ENCODE assay signal across 27 cellular contexts in the genomic region with DNA sequence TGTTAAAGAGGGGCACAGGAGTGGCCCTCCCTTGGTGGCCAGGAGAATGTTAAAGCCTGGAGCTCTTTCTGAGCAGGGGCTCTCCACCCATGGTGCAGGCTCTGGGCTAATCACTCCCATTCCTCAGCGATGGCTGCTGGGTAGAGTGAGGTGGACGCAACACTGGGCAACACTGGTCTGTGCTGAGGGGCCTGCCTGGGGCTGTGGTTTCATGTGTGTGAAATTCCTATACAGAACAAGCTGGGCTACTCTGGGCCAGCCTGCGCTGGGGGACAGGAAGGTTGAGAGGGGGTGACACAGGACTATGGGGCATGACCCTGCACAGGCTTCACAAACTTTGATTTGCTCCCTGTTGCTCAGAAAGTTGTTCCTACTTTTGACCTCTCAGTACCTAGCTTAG.
DNase-seq lines count a peak whose midpoint lies in the region; ATAC-seq and TF ChIP-seq lines count a peak whose summit lies in the region.
"Had no signal": no experiment of that assay in that cellular context is flagged by ENCODE, and none has a peak within 500 bp of the region (broad histone marks: within the 10 kb centered on the region; RNA-seq: fewer than 3 reads in every experiment).

No MANE protein-coding gene starts in this region.

- H3K9me3 ChIP-seq in HUES6 (ENCODE audit: control insufficient read depth, insufficient read depth, low read depth, low read length) (no peaks in the 10 kb centered on the region), tibial artery (no peaks in the 10 kb centered on the region)
- H3K9me3 ChIP-seq: BE2C, ovary, testis, vagina had no signal

- H3K4me1 Mint-ChIP-seq in chondrocyte (ENCODE audit: low read depth): peaks cover 33% of the 10 kb centered on the region

- H3K4me1 ChIP-seq in HUES6 (ENCODE audit: control insufficient read depth, insufficient read depth, low read length) (peaks cover 45% of the 10 kb centered on the region), mesendoderm (ENCODE audit: control insufficient read depth, low read depth, low read length) (peaks cover 4% of the 10 kb centered on the region), tibial artery (peaks cover 0 to 44% (median 36%) of the 10 kb centered on the region in 4 donors)
- H3K4me1 ChIP-seq: vagina had no signal

- H3K4me3 ChIP-seq in HUES6 (ENCODE audit: low read depth, low read length) (no peak overlapping the region), mesendoderm (ENCODE audit: low read length) (no peak overlapping the region), tibial artery (no peak overlapping the region)
- H3K4me3 ChIP-seq: GM12878, hepatocyte, ovary, smooth muscle cell, testis, vagina had no signal

- no peaks in the 10 kb centered on the region for H3K36me3 ChIP-seq in HUES6 (ENCODE audit: control insufficient read depth, insufficient read depth, low read length)
- no peaks in the 10 kb centered on the region for H3K36me3 ChIP-seq in mesendoderm (ENCODE audit: control insufficient read depth, insufficient read depth, low read length)
- H3K36me3 ChIP-seq in tibial artery: no peaks in the 10 kb centered on the region
- H3K36me3 ChIP-seq: BE2C, ovary, vagina, WERI-Rb-1 had no signal

- H3K27ac Mint-ChIP-seq in chondrocyte (ENCODE audit: unreplicated experiment): peak overlapping the region; percentile 61
- H3K27ac Mint-ChIP-seq: activated CD4-positive, alpha-beta T cell treated with anti-CD3 and anti-CD28 coated beads, Interleukin-2, amount 10 ng/mL, durations not matched to agents 7 days and 5 days; activated naive CD8-positive, alpha-beta T cell treated with anti-CD3 and anti-CD28 coated beads for 36 hours; activated T-cell treated with anti-CD3 and anti-CD28 coated beads, Interleukin-2, amount 50 U/mL, for 24 hours; CD8-positive, alpha-beta memory T cell; IgD-negative memory B cell; nephron progenitor cell had no signal

- H3K9me3 Mint-ChIP-seq in chondrocyte (ENCODE audit: low read depth): no peaks in the 10 kb centered on the region
- H3K9me3 Mint-ChIP-seq: activated CD4-positive, alpha-beta T cell treated with anti-CD3 and anti-CD28 coated beads, Interleukin-2, amount 10 ng/mL, durations not matched to agents 7 days and 5 days; activated naive CD8-positive, alpha-beta T cell treated with anti-CD3 and anti-CD28 coated beads for 36 hours; activated T-cell treated with anti-CD3 and anti-CD28 coated beads, Interleukin-2, amount 50 U/mL, for 24 hours; CD8-positive, alpha-beta memory T cell; IgD-negative memory B cell; nephron progenitor cell had no signal

- intact Hi-C loops in tibial artery (cut with DNase I; ENCODE audit: low total_unique reads): no loop called here

- no peak for TF ChIP-seq CTCF in chondrocyte (IDR thresholded peaks at IDR 0.05)
- no peak for TF ChIP-seq CTCF in tibial artery (IDR thresholded peaks at IDR 0.05)

- no peak overlapping the region for H2AK5ac ChIP-seq in mesendoderm (ENCODE audit: low read length)

- no CpG with 5 or more reads among the region's 3 CpGs for WGBS in mesendoderm (ENCODE audit: extremely low coverage, insufficient coverage, low lambda C conversion rate)

- no peaks in the 10 kb centered on the region for H3K36me3 Mint-ChIP-seq in chondrocyte (ENCODE audit: low read depth)
- H3K36me3 Mint-ChIP-seq: activated naive CD8-positive, alpha-beta T cell treated with anti-CD3 and anti-CD28 coated beads for 36 hours had no signal

- peak overlapping the region; percentile 19 for H3K18ac ChIP-seq in mesendoderm (ENCODE audit: low read length)

- H3K56ac ChIP-seq in mesendoderm (ENCODE audit: low read length): peak overlapping the region; percentile 62

- no peak overlapping the region for H3K23ac ChIP-seq in mesendoderm (ENCODE audit: low read length)

- DNase-seq in chondrocyte (ENCODE audit: low spot score) (no peak), mesendoderm (peak; percentile 62), tibial artery (no peak), putamen (ENCODE audit: low spot score) (no peak), DMS114 treated with DMSO at 0.1 percent for 48 hours (lab: John Stamatoyannopoulos, UW; ENCODE audit: unreplicated experiment) (no peak)
- DNase-seq: activated CD4-positive, alpha-beta T cell treated with anti-CD3 and anti-CD28 coated beads, Interleukin-2, amount 10 ng/mL, durations not matched to agents 7 days and 5 days; activated gamma-delta T cell; activated naive CD8-positive, alpha-beta T cell treated with anti-CD3 and anti-CD28 coated beads for 36 hours; activated T-cell treated with anti-CD3 and anti-CD28 coated beads, Interleukin-2, amount 50 U/mL, for 24 hours; CD8-positive, alpha-beta memory T cell; central memory CD4-positive, alpha-beta T cell; HCEC 1CT; nephron progenitor cell; SIG-M5; stimulated activated naive CD4-positive, alpha-beta T cell; T-helper 9 cell; testis; WERI-Rb-1 had no signal

- no peaks in the 10 kb centered on the region for H3K79me1 ChIP-seq in mesendoderm (ENCODE audit: low read length)

- no peak overlapping the region for H2BK120ac ChIP-seq in mesendoderm (ENCODE audit: low read depth, low read length)

- H3K27me3 ChIP-seq in HUES6 (ENCODE audit: control insufficient read depth, insufficient read depth, low read length): no peaks in the 10 kb centered on the region
- H3K27me3 ChIP-seq in mesendoderm (ENCODE audit: insufficient read depth, low read length, poor library complexity): no peaks in the 10 kb centered on the region
- H3K27me3 ChIP-seq in tibial artery: no peaks in the 10 kb centered on the region
- H3K27me3 ChIP-seq: BE2C, hepatocyte, ovary, testis, vagina had no signal

- H3K4me2 ChIP-seq in mesendoderm (ENCODE audit: low read length): no peak overlapping the region
- H3K4me2 ChIP-seq: hepatocyte had no signal

- no peaks in the 10 kb centered on the region for H3K79me2 ChIP-seq in mesendoderm (ENCODE audit: control insufficient read depth, insufficient read depth, low read length)
- H3K79me2 ChIP-seq: hepatocyte had no signal

- peak overlapping the region; percentile 13 for H2BK5ac ChIP-seq in mesendoderm (ENCODE audit: low read length)

- H3K27me3 Mint-ChIP-seq in chondrocyte (ENCODE audit: low read depth): no peaks in the 10 kb centered on the region
- H3K27me3 Mint-ChIP-seq: activated CD4-positive, alpha-beta T cell treated with anti-CD3 and anti-CD28 coated beads, Interleukin-2, amount 10 ng/mL, durations not matched to agents 7 days and 5 days; activated naive CD8-positive, alpha-beta T cell treated with anti-CD3 and anti-CD28 coated beads for 36 hours; activated T-cell treated with anti-CD3 and anti-CD28 coated beads, Interleukin-2, amount 50 U/mL, for 24 hours; IgD-negative memory B cell had no signal

- no peak for ATAC-seq in GM19324 (IDR thresholded peaks at IDR 0.05; ENCODE audit: low FRiP score, unreplicated experiment)
- ATAC-seq: GM12878 had no signal

- no peak overlapping the region for H2BK15ac ChIP-seq in mesendoderm (replicated peaks; ENCODE audit: low read depth)

- H4K5ac ChIP-seq in mesendoderm (ENCODE audit: low read length): no peak overlapping the region

- H3K4ac ChIP-seq in mesendoderm (ENCODE audit: low read depth, low read length): no peak overlapping the region

- no peak overlapping the region for H4K8ac ChIP-seq in mesendoderm (ENCODE audit: low read depth, low read length)

- H3K9ac ChIP-seq in HUES6 (ENCODE audit: low read length): no peak overlapping the region
- no peak overlapping the region for H3K9ac ChIP-seq in mesendoderm (ENCODE audit: low read length)

- H3K4me3 Mint-ChIP-seq in chondrocyte (ENCODE audit: unreplicated experiment): no peak overlapping the region
- H3K4me3 Mint-ChIP-seq: activated CD4-positive, alpha-beta T cell treated with anti-CD3 and anti-CD28 coated beads, Interleukin-2, amount 10 ng/mL, durations not matched to agents 7 days and 5 days; activated naive CD8-positive, alpha-beta T cell treated with anti-CD3 and anti-CD28 coated beads for 36 hours; activated T-cell treated with anti-CD3 and anti-CD28 coated beads, Interleukin-2, amount 50 U/mL, for 24 hours; CD8-positive, alpha-beta memory T cell; IgD-negative memory B cell; nephron progenitor cell had no signal

- H3K27ac ChIP-seq in HUES6 (ENCODE audit: low read depth, low read length) (peak overlapping the region; percentile 60; the same call in 1 of the 2 replicates), mesendoderm (ENCODE audit: low read depth, low read length) (peak overlapping the region; percentile 16), tibial artery (peak overlapping the region; percentile 67 to 74)
- H3K27ac ChIP-seq: hepatocyte, vagina, WERI-Rb-1 had no signal

Comparison
In these comparisons a context has a peak if more than half of its experiments do, and no peak if none do; other contexts are left out.
1. H3K27ac ChIP-seq: peak in every context shown above with its lines; median percentile 70 in tibial artery; 60 in HUES6; 16 in mesendoderm.